In the genomic region with DNA sequence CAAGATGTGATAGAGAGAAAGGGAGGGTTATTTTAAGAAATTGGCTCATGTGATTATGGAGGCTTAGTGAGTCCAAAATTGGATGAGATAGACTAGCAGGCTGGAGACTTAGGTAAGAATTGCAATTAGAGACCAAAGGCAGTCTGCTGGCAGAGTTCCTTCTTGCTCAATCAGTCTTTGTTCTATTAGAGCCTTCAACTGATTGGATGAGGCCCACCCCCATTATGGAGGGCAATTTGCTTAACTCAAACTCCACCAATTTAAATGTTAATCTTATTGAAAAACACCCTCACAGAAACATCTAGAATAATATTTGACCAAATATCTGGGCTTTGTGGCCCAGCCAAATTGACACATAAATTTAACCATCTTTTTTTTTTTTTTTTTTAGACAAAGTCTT, we compare ENCODE assay signal across 11 cellular contexts. TPM values are rescaled to one million over a fixed set of nuclear protein-coding genes. Genes with fewer than 3 reads are reported as not detected.
"Had no signal": no experiment of that assay in that cellular context is flagged by ENCODE, and none has a peak within 500 bp of the region (broad histone marks: within the 10 kb centered on the region; RNA-seq: fewer than 3 reads in every experiment).

No MANE protein-coding gene starts in this region.

- H3K27ac ChIP-seq: GM23248, HL-60 had no signal

- H3K4me1 ChIP-seq: HAP-1 had no signal

- H3K9ac ChIP-seq: GM23248 had no signal

- ATAC-seq: HepG2 had no signal

- H3K27ac Mint-ChIP-seq: HFFc6, IgD-negative memory B cell had no signal

- DNase-seq: GM23248, GOT3, H7, HFFc6, KG1 had no signal

- FAIRE-seq: HepG2 had no signal

- H3K4me3 ChIP-seq: GM23248, HAP-1 had no signal

- H3K36me3 ChIP-seq: HAP-1 had no signal

- H3K4me3 Mint-ChIP-seq: HFFc6, IgD-negative memory B cell had no signal

- H3K9me3 Mint-ChIP-seq: HFFc6, IgD-negative memory B cell had no signal

- H3K9me3 ChIP-seq: HAP-1 had no signal

- H2AFZ ChIP-seq: GM23248 had no signal

RNA-seq across cellular contexts. Expression of a gene that starts 23.9 kb away (rescaled TPM):
- total RNA-seq: GM23248, H4, H7, HepG2, HFFc6, HT1080 had no signal
- polyA plus RNA-seq: GM23248, HepG2, IgD-negative memory B cell had no signal
